In genomic region chr15:80920271-80920699, GRCh38 we compare ENCODE assay signal across 16 cellular contexts.
DNase-seq lines count a peak whose midpoint lies in the region; FAIRE-seq and TF ChIP-seq lines count a peak whose summit lies in the region.
"Had no signal": no experiment of that assay in that cellular context is flagged by ENCODE, and none has a peak within 500 bp of the region (broad histone marks: within the 10 kb centered on the region; RNA-seq: fewer than 3 reads in every experiment).

No MANE protein-coding gene starts in this region.

- H3K9me3 Mint-ChIP-seq in CD8-positive, alpha-beta memory T cell = no peaks in the 10 kb centered on the region
- H3K9me3 Mint-ChIP-seq in activated CD4-positive, alpha-beta memory T cell treated with anti-CD3 and anti-CD28 coated beads for 36 hours = no peaks in the 10 kb centered on the region
- H3K9me3 Mint-ChIP-seq in immature natural killer cell = no peaks in the 10 kb centered on the region
- H3K9me3 Mint-ChIP-seq: HFFc6 had no signal

- peaks cover 0 to 5% of the 10 kb centered on the region in 2 donors for H3K27me3 Mint-ChIP-seq in CD8-positive, alpha-beta memory T cell
- no peaks in the 10 kb centered on the region for H3K27me3 Mint-ChIP-seq in activated CD4-positive, alpha-beta memory T cell treated with anti-CD3 and anti-CD28 coated beads for 36 hours
- peaks cover 0 to 9% (median 2%) of the 10 kb centered on the region in 3 donors for H3K27me3 Mint-ChIP-seq in immature natural killer cell (ENCODE audit: low read depth in 3 of 3)

- no peaks in the 10 kb centered on the region for H3K27me3 ChIP-seq in CD8-positive, alpha-beta memory T cell (ENCODE audit: insufficient read depth, low read length, poor library complexity, severe bottlenecking)
- H3K27me3 ChIP-seq: vagina had no signal

- intact Hi-C loops in activated CD4-positive, alpha-beta memory T cell treated with anti-CD3 and anti-CD28 coated beads for 36 hours (cut with micrococcal nuclease) = no loop called here

- H3K27ac Mint-ChIP-seq in CD8-positive, alpha-beta memory T cell = peak overlapping the region in 5 of 8 donors; percentile 3 to 73 (median 56)
- H3K27ac Mint-ChIP-seq in activated CD4-positive, alpha-beta memory T cell treated with anti-CD3 and anti-CD28 coated beads for 36 hours = no peak overlapping the region
- peak overlapping the region in 2 of 6 donors; percentile 19 to 37 for H3K27ac Mint-ChIP-seq in immature natural killer cell
- H3K27ac Mint-ChIP-seq: HFFc6 had no signal

- no peak for TF ChIP-seq CTCF in GM12865 (IDR thresholded peaks at IDR 0.05; ENCODE audit: insufficient read depth, low read depth, low read length, missing control alignments)

- no peaks in the 10 kb centered on the region for H3K36me3 ChIP-seq in CD8-positive, alpha-beta memory T cell (ENCODE audit: insufficient read depth, low read length)

- H3K4me3 Mint-ChIP-seq in CD8-positive, alpha-beta memory T cell = peak overlapping the region in 3 of 7 donors; percentile 6 to 70 (median 55)
- no peak overlapping the region for H3K4me3 Mint-ChIP-seq in activated CD4-positive, alpha-beta memory T cell treated with anti-CD3 and anti-CD28 coated beads for 36 hours
- peak overlapping the region; percentile 66 to 80 (median 76) for H3K4me3 Mint-ChIP-seq in immature natural killer cell
- H3K4me3 Mint-ChIP-seq: HFFc6 had no signal

- no peak for DNase-seq in CD8-positive, alpha-beta memory T cell
- DNase-seq in GM12865 (ENCODE audit: low read depth) (peak; percentile 5), immature natural killer cell (peak; percentile 12 to 38 (median 34)), UCSD-AML1 (lab: John Stamatoyannopoulos, UW; ENCODE audit: unreplicated experiment) (no peak), GM12892 (ENCODE audit: insufficient read length) (no peak), NCI-H524 treated with DMSO at 0.1 percent for 48 hours (lab: John Stamatoyannopoulos, UW) (no peak)
- DNase-seq in activated CD4-positive, alpha-beta memory T cell treated with anti-CD3 and anti-CD28 coated beads for 36 hours = peak; percentile 58
- DNase-seq: Caco-2; caudate nucleus; effector memory CD4-positive, alpha-beta T cell; HFFc6; NCI-H1092 treated with DMSO at 0.1 percent for 48 hours; NCI-H526; nucleus accumbens; SHP77 had no signal

- POLR2A ChIA-PET in CD8-positive, alpha-beta memory T cell (lab: Charles Lee) = no interaction called here
- POLR2A ChIA-PET in activated CD4-positive, alpha-beta memory T cell treated with anti-CD3 and anti-CD28 coated beads for 36 hours (lab: Charles Lee) = no interaction called here

- peaks cover 23 to 30% (median 30%) of the 10 kb centered on the region in 3 donors for H3K4me1 Mint-ChIP-seq in CD8-positive, alpha-beta memory T cell
- H3K4me1 Mint-ChIP-seq in activated CD4-positive, alpha-beta memory T cell treated with anti-CD3 and anti-CD28 coated beads for 36 hours (ENCODE audit: low read depth) = peaks cover 23% of the 10 kb centered on the region
- peaks cover 23 to 32% of the 10 kb centered on the region in 2 donors for H3K4me1 Mint-ChIP-seq in immature natural killer cell

- no peak overlapping the region for H3K4me3 ChIP-seq in CD8-positive, alpha-beta memory T cell (ENCODE audit: low read length)
- H3K4me3 ChIP-seq in GM12865 (ENCODE audit: low read depth, low read length) = no peak overlapping the region
- H3K4me3 ChIP-seq: vagina had no signal

- CTCF ChIA-PET in CD8-positive, alpha-beta memory T cell (lab: Charles Lee) = no interaction called here
- CTCF ChIA-PET in activated CD4-positive, alpha-beta memory T cell treated with anti-CD3 and anti-CD28 coated beads for 36 hours (lab: Charles Lee) = no interaction called here

- no peak overlapping the region for H3K27ac ChIP-seq in CD8-positive, alpha-beta memory T cell (ENCODE audit: low read depth, low read length)
- H3K27ac ChIP-seq: vagina had no signal

- H3K4me1 ChIP-seq in CD8-positive, alpha-beta memory T cell (ENCODE audit: insufficient read depth, low read length) = peaks cover 12% of the 10 kb centered on the region
- H3K4me1 ChIP-seq: Caco-2, vagina had no signal

- no peaks in the 10 kb centered on the region for H3K9me3 ChIP-seq in CD8-positive, alpha-beta memory T cell (ENCODE audit: low read length)
- H3K9me3 ChIP-seq: Caco-2, vagina had no signal

- no peak for TF ChIP-seq POLR2A in GM12892 (IDR thresholded peaks at IDR 0.05; ENCODE audit: low read depth, low read length)

- FAIRE-seq in GM12892 (lab: Jason Lieb, UNC) = no peak

- H3K36me3 Mint-ChIP-seq in CD8-positive, alpha-beta memory T cell = peaks cover 9 to 18% (median 11%) of the 10 kb centered on the region in 3 donors
- H3K36me3 Mint-ChIP-seq in activated CD4-positive, alpha-beta memory T cell treated with anti-CD3 and anti-CD28 coated beads for 36 hours = no peaks in the 10 kb centered on the region
- peaks cover 7 to 17% (median 13%) of the 10 kb centered on the region in 3 donors for H3K36me3 Mint-ChIP-seq in immature natural killer cell

Comparison
In these comparisons a context has a peak if more than half of its experiments do, and no peak if none do; other contexts are left out.
1. DNase-seq: peak in GM12865 (single experiment), activated CD4-positive, alpha-beta memory T cell treated with anti-CD3 and anti-CD28 coated beads for 36 hours (single experiment) and immature natural killer cell (3 of 3); none in CD8-positive, alpha-beta memory T cell (0 of 5), UCSD-AML1 (single experiment), GM12892 (single experiment) and NCI-H524 treated with DMSO at 0.1 percent for 48 hours (single experiment).